In genomic region chr1:69707103-69707502, GRCh38 we compare ENCODE assay signal across 20 cellular contexts.
DNase-seq lines count a peak whose midpoint lies in the region; ATAC-seq and TF ChIP-seq lines count a peak whose summit lies in the region.
"Had no signal": no experiment of that assay in that cellular context is flagged by ENCODE, and none has a peak within 500 bp of the region (broad histone marks: within the 10 kb centered on the region; RNA-seq: fewer than 3 reads in every experiment).

No MANE protein-coding gene starts in this region.

- H3K27ac ChIP-seq in A673 (ENCODE audit: low read depth, low read length, poor library complexity, severe bottlenecking) = no peak overlapping the region
- H3K27ac ChIP-seq in breast epithelium = no peak overlapping the region
- H3K27ac ChIP-seq in gastroesophageal sphincter = no peak overlapping the region
- H3K27ac ChIP-seq: C4-2B, GM23248 had no signal

- 93 to 100% methylated on average over 1 to 4 of the region's 4 CpGs for WGBS in gastroesophageal sphincter (ENCODE audit: low coverage in 1 of 2), 2 donors

- intact Hi-C loops in A673 (cut with micrococcal nuclease; ENCODE audit: unreplicated experiment) (loop anchor here (5.0 to 10.0 kb wide), 2 partner anchors 445 to 1318 kb away; no protein-coding TSS in a partner anchor), breast epithelium (cut with DNase I; ENCODE audit: low total_unique reads) (no loop called here)

- H3K9me3 Mint-ChIP-seq in osteocyte (ENCODE audit: unreplicated experiment) = no peaks in the 10 kb centered on the region

- H3K4me3 Mint-ChIP-seq in osteocyte (ENCODE audit: unreplicated experiment) = no peak overlapping the region

- H3K36me3 ChIP-seq in A673 (ENCODE audit: insufficient read depth, low read length, poor library complexity, severe bottlenecking) (no peaks in the 10 kb centered on the region), breast epithelium (peaks cover 5% of the 10 kb centered on the region), gastroesophageal sphincter (no peaks in the 10 kb centered on the region)

- no peak overlapping the region for H3K27ac Mint-ChIP-seq in osteocyte (ENCODE audit: unreplicated experiment)

- DNase-seq in A673 (ENCODE audit: low spot score) = peak; percentile 72
- peak; percentile 29 for DNase-seq in COLO668 (lab: John Stamatoyannopoulos, UW; ENCODE audit: unreplicated experiment)
- DNase-seq in SK-N-DZ (ENCODE audit: low spot score) = peak; percentile 4
- peak; percentile 34 for DNase-seq in inferior parietal cortex (ENCODE audit: extremely low spot score)
- DNase-seq in breast epithelium (ENCODE audit: low spot score in 2 of 2) = no peak
- no peak for DNase-seq in osteocyte (ENCODE audit: extremely low spot score, unreplicated experiment)
- DNase-seq: ACHN, EL, GM23248, MM.1S, NCI-H1092 treated with DMSO at 0.1 percent for 48 hours, NCI-H345, NCI-H748 treated with DMSO at 0.1 percent for 48 hours, OCI-M1, Right ventricle myocardium superior had no signal

- H3K9me3 ChIP-seq in A673 (ENCODE audit: low read depth, low read length, poor library complexity, severe bottlenecking) = no peaks in the 10 kb centered on the region
- no peaks in the 10 kb centered on the region for H3K9me3 ChIP-seq in breast epithelium
- no peaks in the 10 kb centered on the region for H3K9me3 ChIP-seq in gastroesophageal sphincter
- H3K9me3 ChIP-seq: SK-N-SH had no signal

- no peaks in the 10 kb centered on the region for H3K36me3 Mint-ChIP-seq in osteocyte (ENCODE audit: unreplicated experiment)

- H3K27me3 ChIP-seq in A673 (replicated peaks; ENCODE audit: insufficient read depth, low read depth, low read length, poor library complexity) (peaks cover 3% of the 10 kb centered on the region), breast epithelium (no peaks in the 10 kb centered on the region), gastroesophageal sphincter (no peaks in the 10 kb centered on the region)

- no peak overlapping the region for H3K4me3 ChIP-seq in A673 (ENCODE audit: low read depth, low read length, poor library complexity, severe bottlenecking)
- no peak overlapping the region for H3K4me3 ChIP-seq in breast epithelium
- no peak overlapping the region for H3K4me3 ChIP-seq in gastroesophageal sphincter
- H3K4me3 ChIP-seq: GM12878, GM23248 had no signal

- TF ChIP-seq POLR2A in breast epithelium (IDR thresholded peaks at IDR 0.05) (no peak), gastroesophageal sphincter (IDR thresholded peaks at IDR 0.05) (no peak)

- no peak for ATAC-seq in gastroesophageal sphincter
- ATAC-seq: GM12878, HCT116 had no signal

- TF ChIP-seq EP300 in gastroesophageal sphincter (IDR thresholded peaks at IDR 0.05) = no peak

- no TSS peak for BruUV-seq in A673 (replicated peaks; lab: Mats Ljungman, UMichigan)

- no peaks in the 10 kb centered on the region for H3K27me3 Mint-ChIP-seq in osteocyte (ENCODE audit: unreplicated experiment)

- TF ChIP-seq CTCF in A673 (conservative IDR thresholded peaks at IDR 0.05; ENCODE audit: low read depth, low read length) (no peak), breast epithelium (IDR thresholded peaks at IDR 0.05) (no peak), osteocyte (IDR thresholded peaks at IDR 0.05) (no peak), gastroesophageal sphincter (IDR thresholded peaks at IDR 0.05) (no peak)

- peaks cover 24% of the 10 kb centered on the region for H3K4me1 ChIP-seq in A673 (ENCODE audit: insufficient read depth, low read length, poor library complexity, severe bottlenecking)
- H3K4me1 ChIP-seq in breast epithelium = no peaks in the 10 kb centered on the region
- no peaks in the 10 kb centered on the region for H3K4me1 ChIP-seq in gastroesophageal sphincter

- CTCF ChIA-PET in A673 (lab: Charles Lee) = no interaction called here

- peaks cover 9% of the 10 kb centered on the region for H3K4me1 Mint-ChIP-seq in osteocyte (ENCODE audit: unreplicated experiment)

- POLR2A ChIA-PET in A673 (lab: Charles Lee; ENCODE audit: low non-redundant PET) = no interaction called here

Comparison
In these comparisons a context has a peak if more than half of its experiments do, and no peak if none do; other contexts are left out.
1. DNase-seq: peak in A673 (single experiment), COLO668 (single experiment), SK-N-DZ (single experiment) and inferior parietal cortex (single experiment); none in breast epithelium (0 of 2) and osteocyte (single experiment).